1 cellular context compared by ENCODE assay signal in the genomic region with DNA sequence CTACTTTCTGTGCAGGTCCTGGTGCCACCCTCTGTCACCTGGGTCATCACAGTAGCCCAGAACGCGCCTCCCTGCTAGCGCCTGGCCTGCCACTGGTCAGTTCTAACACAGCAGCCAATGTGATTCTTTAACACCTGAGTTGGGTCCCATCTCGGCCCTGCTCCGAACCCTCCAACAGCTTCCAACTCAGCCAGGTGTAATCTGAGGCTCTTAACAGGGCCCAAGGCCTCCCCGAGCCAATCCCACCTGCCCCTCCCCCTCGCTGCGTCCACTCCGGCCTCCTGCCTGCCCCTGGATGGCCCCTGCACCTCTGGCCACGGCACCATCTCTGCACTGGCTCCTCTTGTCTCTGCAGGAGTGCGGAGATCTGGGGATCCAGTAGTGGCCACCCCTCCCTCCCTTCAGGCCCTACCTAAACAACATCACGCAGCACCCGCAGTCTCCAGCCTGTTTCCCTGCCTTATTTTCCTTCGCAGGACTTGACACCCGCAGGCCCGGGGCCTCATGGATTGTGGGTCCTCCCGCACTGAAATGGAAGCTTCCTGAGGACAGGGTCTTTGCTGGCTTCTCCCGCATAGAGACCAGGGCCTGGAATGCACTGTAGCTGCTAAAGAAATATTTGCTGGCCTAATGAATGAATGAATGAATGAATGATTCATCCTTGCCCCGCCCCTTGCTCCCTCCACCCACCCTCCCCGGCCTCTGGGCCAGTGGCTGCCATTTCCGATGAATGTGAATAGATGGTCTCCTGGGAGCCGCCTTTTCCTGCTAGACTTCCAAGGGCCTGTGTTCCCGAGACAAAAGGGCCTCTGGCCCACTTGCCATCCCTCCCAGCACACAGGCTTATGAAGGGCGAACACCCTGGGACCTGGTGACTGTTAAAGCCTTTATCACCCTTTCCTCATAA.
TF ChIP-seq lines count a peak whose summit lies in the region.

No MANE protein-coding gene starts in this region.

TF ChIP-seq in IMR-90, 13 proteins besides CTCF, POLR2A, EP300 and RAD21:
- TF ChIP-seq MAZ (IDR thresholded peaks at IDR 0.05; ENCODE audit: borderline replicate concordance, low read depth, low read length) (no peak), CHD1 (IDR thresholded peaks at IDR 0.05; ENCODE audit: low read depth, low read length) (no peak), CEBPB (IDR thresholded peaks at IDR 0.05; ENCODE audit: low read depth, low read length) (no peak), RCOR1 (IDR thresholded peaks at IDR 0.05; ENCODE audit: insufficient replicate concordance, low read length) (no peak), BHLHE40 (IDR thresholded peaks at IDR 0.05; ENCODE audit: low read depth, low read length) (no peak)
- TF ChIP-seq, protein P1, sequence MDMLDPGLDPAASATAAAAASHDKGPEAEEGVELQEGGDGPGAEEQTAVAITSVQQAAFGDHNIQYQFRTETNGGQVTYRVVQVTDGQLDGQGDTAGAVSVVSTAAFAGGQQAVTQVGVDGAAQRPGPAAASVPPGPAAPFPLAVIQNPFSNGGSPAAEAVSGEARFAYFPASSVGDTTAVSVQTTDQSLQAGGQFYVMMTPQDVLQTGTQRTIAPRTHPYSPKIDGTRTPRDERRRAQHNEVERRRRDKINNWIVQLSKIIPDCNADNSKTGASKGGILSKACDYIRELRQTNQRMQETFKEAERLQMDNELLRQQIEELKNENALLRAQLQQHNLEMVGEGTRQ (IDR thresholded peaks at IDR 0.05; ENCODE audit: low read depth, low read length) = no peak
